In the genomic region with DNA sequence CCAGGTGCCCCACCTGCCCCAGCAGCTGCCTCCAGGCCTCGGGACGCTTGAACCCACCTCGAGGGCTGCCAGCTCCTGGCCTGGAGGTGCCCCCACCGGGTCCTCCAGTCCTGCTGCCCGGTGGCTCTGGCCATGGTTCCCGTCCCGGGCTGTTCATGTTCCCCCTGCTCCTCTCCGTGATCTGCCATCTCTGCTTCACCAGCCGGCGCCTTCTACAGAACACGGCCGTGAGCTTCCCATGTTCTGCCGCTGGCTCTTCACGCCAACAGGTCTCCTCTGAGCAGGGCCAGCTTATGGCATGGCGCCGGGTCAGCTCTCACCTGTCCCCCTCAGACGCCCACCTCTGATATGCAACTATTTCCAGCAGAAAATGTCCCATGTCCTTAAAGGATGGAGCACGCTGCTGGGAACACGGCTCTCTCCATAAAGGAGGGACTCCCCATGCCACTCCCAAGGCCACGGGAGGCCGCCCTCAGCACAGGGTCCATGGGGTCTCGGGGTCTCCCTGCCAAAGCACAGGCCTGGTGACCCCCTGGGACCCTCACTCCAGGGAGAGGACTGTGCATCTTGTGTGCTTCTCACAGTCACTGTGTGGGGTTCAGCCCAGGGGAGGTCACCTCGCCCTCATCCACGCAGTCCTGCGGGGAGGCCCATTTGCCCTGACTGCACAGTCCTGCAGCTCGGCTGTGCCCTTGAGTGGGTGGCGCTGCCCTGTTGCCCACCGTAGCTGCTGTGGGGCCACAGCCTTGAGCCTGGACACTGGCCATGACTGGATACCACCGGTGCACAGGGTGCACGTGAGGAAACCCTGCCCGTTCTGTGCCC, we compare ENCODE assay signal across 21 cellular contexts. TPM values are rescaled to one million over a fixed set of nuclear protein-coding genes. Genes with fewer than 3 reads are reported as not detected.
DNase-seq lines count a peak whose midpoint lies in the region; ATAC-seq, FAIRE-seq and TF ChIP-seq lines count a peak whose summit lies in the region.
"Had no signal": no experiment of that assay in that cellular context is flagged by ENCODE, and none has a peak within 500 bp of the region (broad histone marks: within the 10 kb centered on the region; RNA-seq: fewer than 3 reads in every experiment).

No MANE protein-coding gene starts in this region.

- H3K9me3 Mint-ChIP-seq in H9 = peaks cover 0 to 5% of the 10 kb centered on the region in 2 experiments; a peak in 3 of 5 replicates
- peaks cover 9% of the 10 kb centered on the region; the same call in 1 of the 2 replicates for H3K9me3 Mint-ChIP-seq in WTC11

- H3K4me1 ChIP-seq in H9 (ENCODE audit: insufficient read depth, low read length) (no peaks in the 10 kb centered on the region), kidney (ENCODE audit: control insufficient read depth in 1 of 2, insufficient read depth in 1 of 2, low read depth in 1 of 2, low read length in 2 of 2) (peaks cover 10 to 12% of the 10 kb centered on the region in 2 donors)

- no peaks in the 10 kb centered on the region for H4K20me1 ChIP-seq in H9 (ENCODE audit: control insufficient read depth, insufficient read depth, insufficient read length)
- H4K20me1 ChIP-seq: BLaER1 had no signal

- H3K4me1 Mint-ChIP-seq in H9 = peaks cover 3 to 13% of the 10 kb centered on the region in 2 experiments; a peak in 2 of 4 replicates
- peaks cover 4% of the 10 kb centered on the region; the same call in 1 of the 2 replicates for H3K4me1 Mint-ChIP-seq in WTC11

- H3K14ac ChIP-seq in H9 (ENCODE audit: insufficient read depth, low read length) = no peak overlapping the region

- H4K91ac ChIP-seq in H9 (ENCODE audit: insufficient read length, low read depth, low read length) = no peak overlapping the region

- H3K9ac ChIP-seq in H9 (ENCODE audit: extremely low read depth, insufficient read length, low read length) (no peak overlapping the region), kidney (ENCODE audit: low read length in 2 of 2) (no peak overlapping the region)
- H3K9ac ChIP-seq: BLaER1, KMS-11 had no signal

- intact Hi-C loops in kidney (cut with DNase I) (loop anchor here (5.0 kb wide), 1 partner anchor 149 kb away; no protein-coding TSS in a partner anchor), posterior vena cava (cut with DNase I) (loop anchor here in 1 of 2 donors (10.0 kb wide), 1 partner anchor 287 kb away; no protein-coding TSS in a partner anchor)

- peaks cover 28 to 33% (median 33%) of the 10 kb centered on the region in 3 experiments for H3K36me3 Mint-ChIP-seq in H9 (ENCODE audit: insufficient read depth in 1 of 3, low read depth in 3 of 3)
- peaks cover 21% of the 10 kb centered on the region for H3K36me3 Mint-ChIP-seq in WTC11
- H3K36me3 Mint-ChIP-seq: CD4-positive, alpha-beta memory T cell had no signal

- no peak overlapping the region for H3K4me2 ChIP-seq in H9 (ENCODE audit: insufficient read depth, insufficient read length, low read length)
- H3K4me2 ChIP-seq: BLaER1, KMS-11 had no signal

- H3K56ac ChIP-seq in H9 (ENCODE audit: insufficient read length, low read depth, low read length) = no peak overlapping the region

- no peak overlapping the region for H2BK20ac ChIP-seq in H9 (ENCODE audit: low read depth, low read length, poor library complexity, severe bottlenecking)

- no peaks in the 10 kb centered on the region for H3K9me3 ChIP-seq in H9 (ENCODE audit: control insufficient read depth, low read depth, low read length)
- peaks cover 0 to under 1% of the 10 kb centered on the region in 2 donors for H3K9me3 ChIP-seq in kidney (ENCODE audit: control insufficient read depth in 1 of 2, low read length in 2 of 2)

- peak overlapping the region; percentile 59 to 93 (median 80); a peak in 4 of 7 replicates for H3K27ac Mint-ChIP-seq in H9
- peak overlapping the region; percentile 65 for H3K27ac Mint-ChIP-seq in WTC11

- H3K4me3 ChIP-seq in kidney (ENCODE audit: low read length in 2 of 2) = no peak overlapping the region
- H3K4me3 ChIP-seq: BLaER1, GM12878, SJSA1 had no signal

- H2AK5ac ChIP-seq in H9 (ENCODE audit: insufficient read length, low read length) = no peak overlapping the region

- no peak overlapping the region for H3T11ph ChIP-seq in H9 (ENCODE audit: low read length)

- no peaks in the 10 kb centered on the region; the same call in 1 of the 2 replicates for H3K27me3 Mint-ChIP-seq in H9 (ENCODE audit: low read depth)
- no peaks in the 10 kb centered on the region for H3K27me3 Mint-ChIP-seq in WTC11 (ENCODE audit: low read depth)

- no peak overlapping the region for H3K23ac ChIP-seq in H9 (ENCODE audit: insufficient read length, low read depth, low read length)

- CTCF ChIA-PET in WTC11 (lab: Charles Lee) = no interaction called here

- no peak overlapping the region for H2BK15ac ChIP-seq in H9 (ENCODE audit: low read depth, low read length)

- H2BK5ac ChIP-seq in H9 (ENCODE audit: insufficient read length, low read length) = no peak overlapping the region

- no peak overlapping the region for H4K5ac ChIP-seq in H9 (ENCODE audit: insufficient read length, low read depth, low read length)

- no peaks in the 10 kb centered on the region for H3K27me3 ChIP-seq in H9 (ENCODE audit: insufficient read depth, low read length)
- H3K27me3 ChIP-seq: BLaER1, SJSA1 had no signal

- H2AFZ ChIP-seq in H9 (ENCODE audit: low read length) = no peak overlapping the region

- WGBS in H9 (ENCODE audit: extremely low coverage, insufficient read length, low lambda C conversion rate) = no CpG with 5 or more reads among the region's 31 CpGs

- ATAC-seq in WTC11 = no peak
- ATAC-seq: GM12878, PC-3 had no signal

- H3K27ac ChIP-seq in H9 (ENCODE audit: insufficient read length, low read depth, low read length) (no peak overlapping the region), kidney (ENCODE audit: low read depth in 2 of 2, low read length in 2 of 2) (no peak overlapping the region)
- H3K27ac ChIP-seq: BLaER1, KMS-11, RWPE1, SJSA1 had no signal

- H3K36me3 ChIP-seq in kidney (ENCODE audit: control insufficient read depth in 1 of 2, insufficient read depth in 2 of 2, low read length in 2 of 2) = peaks cover 0 to 3% of the 10 kb centered on the region in 2 donors
- H3K36me3 ChIP-seq: BLaER1, SJSA1 had no signal

- no peak overlapping the region for H3K18ac ChIP-seq in H9 (ENCODE audit: insufficient read length, low read depth, low read length)

- H3K23me2 ChIP-seq in H9 (ENCODE audit: insufficient read length, low read depth, low read length, poor library complexity, severe bottlenecking) = no peaks in the 10 kb centered on the region

- H3K4me3 Mint-ChIP-seq in H9 (no peak overlapping the region), WTC11 (no peak overlapping the region)
- H3K4me3 Mint-ChIP-seq: CD4-positive, alpha-beta memory T cell had no signal

- no peak overlapping the region for H2BK120ac ChIP-seq in H9 (ENCODE audit: low read depth, low read length, poor library complexity, severe bottlenecking)

- H3K4ac ChIP-seq in H9 (ENCODE audit: low read depth, low read length) = no peak overlapping the region

- H4K8ac ChIP-seq in H9 (replicated peaks; ENCODE audit: insufficient read length, low read depth, low read length) = no peak overlapping the region

- no peak overlapping the region for H2BK12ac ChIP-seq in H9 (ENCODE audit: insufficient read length, low read depth, low read length)

- no peak for FAIRE-seq in kidney (lab: Jason Lieb, UNC)
- FAIRE-seq: GM12878 had no signal

- POLR2A ChIA-PET in WTC11 (lab: Charles Lee) = no interaction called here

- DNase-seq in H9 (no peak), WTC11 (ENCODE audit: low spot score) (no peak), kidney (peak; percentile 71), posterior vena cava (ENCODE audit: low spot score) (peak; percentile 81), HT-29 (ENCODE audit: low spot score) (no peak), NCI-H146 treated with DMSO at 0.1 percent for 48 hours (lab: John Stamatoyannopoulos, UW; ENCODE audit: unreplicated experiment) (no peak), DMS114 treated with DMSO at 0.1 percent for 48 hours (lab: John Stamatoyannopoulos, UW; ENCODE audit: unreplicated experiment) (no peak), NCI-H2029 treated with DMSO at 0.1 percent for 48 hours (lab: John Stamatoyannopoulos, UW) (no peak)
- DNase-seq: DMS53, EL, NCI-H1417, NCI-H1930, NCI-H345, NCI-H524 treated with DMSO at 0.1 percent for 48 hours, PC-3 had no signal

- peaks cover 23% of the 10 kb centered on the region for H3K79me1 ChIP-seq in H9 (ENCODE audit: insufficient read depth, low read depth, low read length, poor library complexity, severe bottlenecking)

- peaks cover 51% of the 10 kb centered on the region for H3K79me2 ChIP-seq in H9 (ENCODE audit: insufficient read depth, low read length)

- TF ChIP-seq CTCF in H9 (conservative IDR thresholded peaks at IDR 0.05) = no peak
- TF ChIP-seq CTCF in WTC11 (IDR thresholded peaks at IDR 0.05) = no peak
- no peak for TF ChIP-seq CTCF in kidney (IDR thresholded peaks at IDR 0.05; ENCODE audit: borderline replicate concordance, extremely low read depth, insufficient read depth)

TF ChIP-seq in WTC11, 78 proteins besides CTCF, POLR2A, EP300 and RAD21:
- TF ChIP-seq, protein P1, sequence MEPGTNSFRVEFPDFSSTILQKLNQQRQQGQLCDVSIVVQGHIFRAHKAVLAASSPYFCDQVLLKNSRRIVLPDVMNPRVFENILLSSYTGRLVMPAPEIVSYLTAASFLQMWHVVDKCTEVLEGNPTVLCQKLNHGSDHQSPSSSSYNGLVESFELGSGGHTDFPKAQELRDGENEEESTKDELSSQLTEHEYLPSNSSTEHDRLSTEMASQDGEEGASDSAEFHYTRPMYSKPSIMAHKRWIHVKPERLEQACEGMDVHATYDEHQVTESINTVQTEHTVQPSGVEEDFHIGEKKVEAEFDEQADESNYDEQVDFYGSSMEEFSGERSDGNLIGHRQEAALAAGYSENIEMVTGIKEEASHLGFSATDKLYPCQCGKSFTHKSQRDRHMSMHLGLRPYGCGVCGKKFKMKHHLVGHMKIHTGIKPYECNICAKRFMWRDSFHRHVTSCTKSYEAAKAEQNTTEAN (CRISPR knock-in tag; IDR thresholded peaks at IDR 0.05) = no peak
- TF ChIP-seq ZNF263 (CRISPR knock-in tag; IDR thresholded peaks at IDR 0.05; ENCODE audit: low read depth) (no peak), EMX1 (CRISPR knock-in tag; IDR thresholded peaks at IDR 0.05) (no peak)
TF ChIP-seq in WTC11: peak in this region for 0.

RNA-seq across cellular contexts. Expression of a gene that starts 36.7 kb away (rescaled TPM):
- total RNA-seq in H9 (2021) (232 and 234 TPM in 2 replicates), WTC11 (2021) (231 to 241 TPM (median 231 TPM) in 3 replicates), kidney (316 TPM), posterior vena cava (100 to 1,000 TPM; 117 to 133 TPM)
- polyA plus RNA-seq in kidney (ENCODE audit: insufficient read depth, low read depth, low replicate concordance) = 150 TPM
- 27.7 and 32.2 TPM in 2 replicates for total RNA-seq in HT-29 (2014; rRNA removed; shearing (Covaris generic))

Comparison
In these comparisons a context has a peak if more than half of its experiments do, and no peak if none do; other contexts are left out.
1. DNase-seq: peak in kidney (single experiment) and posterior vena cava (single experiment); none in H9 (single experiment), WTC11 (single experiment), HT-29 (single experiment), NCI-H146 treated with DMSO at 0.1 percent for 48 hours (single experiment), DMS114 treated with DMSO at 0.1 percent for 48 hours (single experiment) and NCI-H2029 treated with DMSO at 0.1 percent for 48 hours (single experiment).